In the genomic region with DNA sequence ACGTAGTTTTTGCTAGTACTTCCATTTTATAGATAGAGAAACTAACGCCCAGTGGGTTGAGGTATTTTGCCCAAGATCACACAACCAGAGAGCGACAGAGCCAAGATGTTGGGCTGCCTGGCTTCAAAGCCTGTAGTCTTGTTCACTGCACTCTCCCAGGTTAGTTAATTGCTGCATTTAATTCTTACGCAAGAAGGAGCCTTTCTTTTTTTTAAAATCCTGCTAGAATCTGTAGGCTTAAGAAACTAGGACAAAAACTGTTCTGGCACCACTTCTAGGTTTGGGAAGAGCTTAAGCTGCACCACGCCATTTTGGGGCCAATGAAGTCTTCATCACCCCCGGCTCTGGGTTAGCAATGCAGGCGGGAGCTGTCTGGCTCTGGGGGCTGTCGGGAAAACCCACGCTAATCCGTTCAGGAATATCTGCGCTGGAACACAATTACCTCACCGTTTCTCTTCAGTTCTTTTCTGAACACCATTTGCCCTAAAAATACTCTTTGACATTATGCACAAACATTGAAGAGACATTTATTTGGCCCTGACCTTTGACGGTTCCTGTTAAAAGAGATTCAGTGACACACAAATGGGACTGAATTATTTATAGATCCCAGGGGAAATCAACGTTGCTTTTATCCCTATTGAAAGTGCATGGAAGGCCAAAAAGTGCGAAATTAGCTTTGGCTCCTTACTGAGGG, we compare ENCODE assay signal across 22 cellular contexts.
DNase-seq lines count a peak whose midpoint lies in the region; ATAC-seq and TF ChIP-seq lines count a peak whose summit lies in the region.
"Had no signal": no experiment of that assay in that cellular context is flagged by ENCODE, and none has a peak within 500 bp of the region (broad histone marks: within the 10 kb centered on the region; RNA-seq: fewer than 3 reads in every experiment).

No MANE protein-coding gene starts in this region.

- TF ChIP-seq CTCF in glutamatergic neuron (IDR thresholded peaks at IDR 0.05; ENCODE audit: partially characterized antibody, unreplicated experiment): no peak

- no peaks in the 10 kb centered on the region for H3K36me3 Mint-ChIP-seq in glutamatergic neuron (ENCODE audit: unreplicated experiment)

- peaks cover 3% of the 10 kb centered on the region for H3K9me3 Mint-ChIP-seq in glutamatergic neuron (ENCODE audit: unreplicated experiment)

- peaks cover 2% of the 10 kb centered on the region for H3K27me3 Mint-ChIP-seq in glutamatergic neuron (ENCODE audit: unreplicated experiment)

- DNase-seq in D341Med (ENCODE audit: low spot score) (peak; percentile 34), NCI-H82 (lab: John Stamatoyannopoulos, UW) (peak; percentile 59), glutamatergic neuron (peak; percentile 23), putamen (ENCODE audit: low spot score) (peak; percentile 82), SK-N-DZ (ENCODE audit: low spot score) (no peak), activated gamma-delta T cell treated with Interleukin-2 at 50 U/mL for 16 hours (no peak)
- DNase-seq: BE2C, DND-41, H7, HFFc6, KBM-7, MM.1S, NCI-H1092, NCI-H1436, NCI-H1930, NCI-H226, NCI-H524, NCI-H774, Right ventricle myocardium superior had no signal

- peak overlapping the region; percentile 92 for H3K27ac Mint-ChIP-seq in glutamatergic neuron (ENCODE audit: unreplicated experiment)
- H3K27ac Mint-ChIP-seq: HFFc6 had no signal

- ATAC-seq in HG03378 (IDR thresholded peaks at IDR 0.05; ENCODE audit: unreplicated experiment): no peak
- ATAC-seq: A549, GM12878 had no signal

- peaks cover 14% of the 10 kb centered on the region for H3K4me1 Mint-ChIP-seq in glutamatergic neuron (ENCODE audit: low read depth, unreplicated experiment)

- peak overlapping the region; percentile 66 for H3K4me3 Mint-ChIP-seq in glutamatergic neuron (ENCODE audit: unreplicated experiment)
- H3K4me3 Mint-ChIP-seq: HFFc6 had no signal

Comparison
In these comparisons a context has a peak if more than half of its experiments do, and no peak if none do; other contexts are left out.
1. DNase-seq: peak in D341Med (single experiment), NCI-H82 (single experiment), glutamatergic neuron (single experiment) and putamen (single experiment); none in SK-N-DZ (single experiment) and activated gamma-delta T cell treated with Interleukin-2 at 50 U/mL for 16 hours (single experiment).